19 cellular contexts compared by ENCODE assay signal in genomic region chr10:37314350-37314749, GRCh38.
"Had no signal": no experiment of that assay in that cellular context is flagged by ENCODE, and none has a peak within 500 bp of the region (broad histone marks: within the 10 kb centered on the region; RNA-seq: fewer than 3 reads in every experiment).

No MANE protein-coding gene starts in this region.

- H3K4me3 ChIP-seq: SJSA1, SK-N-MC had no signal

- DNase-seq: IMR-90, Karpas-422, KG1, MM.1S, NCI-H1092 treated with DMSO at 0.1 percent for 48 hours, NCI-H1436, NCI-H187, NCI-H2029 treated with DMSO at 0.1 percent for 48 hours, NCI-H2171 treated with DMSO at 0.1 percent for 48 hours, NCI-H345, NCI-H446 treated with DMSO at 0.1 percent for 48 hours, NCI-H510A treated with DMSO at 0.1 percent for 48 hours, NCI-H526, Right ventricle myocardium superior, SIG-M5 had no signal

- ATAC-seq: HepG2, Panc1 had no signal

- FAIRE-seq: HepG2 had no signal

- H3K27ac ChIP-seq: SJSA1, SK-N-MC had no signal

- H3K36me3 ChIP-seq: SJSA1 had no signal

- H3K4me1 ChIP-seq: SJSA1 had no signal

- H3K27me3 ChIP-seq: SJSA1 had no signal
